ENCODE assay signal across 11 cellular contexts in genomic region chr9:97527626-97528528, GRCh38.
DNase-seq lines count a peak whose midpoint lies in the region; ATAC-seq lines count a peak whose summit lies in the region.
"Had no signal": no experiment of that assay in that cellular context is flagged by ENCODE, and none has a peak within 500 bp of the region (broad histone marks: within the 10 kb centered on the region; RNA-seq: fewer than 3 reads in every experiment).

No MANE protein-coding gene starts in this region.

- H3K36me3 ChIP-seq in NT2/D1 (ENCODE audit: insufficient read depth, insufficient read length, low read length), result no peaks in the 10 kb centered on the region

- H3K27me3 Mint-ChIP-seq in stimulated activated naive B cell treated with anti-CD40 and anti-IgM and Interleukin-4, amounts not matched to agents 10 μg/mL and 1 μg/mL and 100 μg/mL, for 72 hours, result peaks cover 7 to 18% of the 10 kb centered on the region in 2 donors

- no peaks in the 10 kb centered on the region for H3K27me3 ChIP-seq in NT2/D1 (ENCODE audit: insufficient read depth, insufficient read length)

- H3K4me1 ChIP-seq in NT2/D1 (ENCODE audit: insufficient read depth, insufficient read length), result peaks cover 20% of the 10 kb centered on the region

- in situ Hi-C loops in ACHN (cut with HindIII; ENCODE audit: low pct_ligation_motif_present, low pct_unique_long_range_greater_than_20kb, low sequenced_read_pairs), result no loop called here

- ATAC-seq in HG02798 (IDR thresholded peaks at IDR 0.05; ENCODE audit: poor library complexity, unreplicated experiment) (peak; percentile 16), HG03039 (IDR thresholded peaks at IDR 0.05; ENCODE audit: unreplicated experiment) (no peak)
- ATAC-seq in stimulated activated naive B cell treated with anti-CD40 and anti-IgM and Interleukin-4, amounts not matched to agents 10 μg/mL and 1 μg/mL and 100 μg/mL, for 72 hours (replicated peaks), result peak; percentile 22 to 31

- no peaks in the 10 kb centered on the region for H3K9me3 Mint-ChIP-seq in stimulated activated naive B cell treated with anti-CD40 and anti-IgM and Interleukin-4, amounts not matched to agents 10 μg/mL and 1 μg/mL and 100 μg/mL, for 72 hours

- H3K4me3 Mint-ChIP-seq in stimulated activated naive B cell treated with anti-CD40 and anti-IgM and Interleukin-4, amounts not matched to agents 10 μg/mL and 1 μg/mL and 100 μg/mL, for 72 hours, result no peak overlapping the region

- peak overlapping the region; percentile 76 for H3K9ac ChIP-seq in NT2/D1 (ENCODE audit: insufficient read length, low read depth)

- H3K27ac Mint-ChIP-seq in stimulated activated naive B cell treated with anti-CD40 and anti-IgM and Interleukin-4, amounts not matched to agents 10 μg/mL and 1 μg/mL and 100 μg/mL, for 72 hours, result peak overlapping the region; percentile 56

- no peak for DNase-seq in NT2/D1 (ENCODE audit: low read depth, low spot score)
- DNase-seq in left kidney (ENCODE audit: low read depth, low spot score), result peak; percentile 89
- DNase-seq in stimulated activated naive B cell treated with anti-CD40 and anti-IgM and Interleukin-4, amounts not matched to agents 10 μg/mL and 1 μg/mL and 100 μg/mL, for 72 hours, result no peak
- no peak for DNase-seq in NCI-H748 (lab: John Stamatoyannopoulos, UW; ENCODE audit: unreplicated experiment)
- DNase-seq in NCI-H2227 treated with DMSO at 0.1 percent for 48 hours (lab: John Stamatoyannopoulos, UW), result no peak
- DNase-seq in ACHN, result no peak
- DNase-seq: Calu3, KBM-7, NCI-H2081 treated with DMSO at 0.1 percent for 48 hours had no signal

- no peaks in the 10 kb centered on the region for H3K36me3 Mint-ChIP-seq in stimulated activated naive B cell treated with anti-CD40 and anti-IgM and Interleukin-4, amounts not matched to agents 10 μg/mL and 1 μg/mL and 100 μg/mL, for 72 hours

- H3K4me3 ChIP-seq in NT2/D1 (ENCODE audit: insufficient read length, low read depth), result peak overlapping the region; percentile 9

- H3K4me1 Mint-ChIP-seq in stimulated activated naive B cell treated with anti-CD40 and anti-IgM and Interleukin-4, amounts not matched to agents 10 μg/mL and 1 μg/mL and 100 μg/mL, for 72 hours, result peaks cover 0 to 2% of the 10 kb centered on the region in 2 donors

- H3K9me3 ChIP-seq in NT2/D1 (ENCODE audit: insufficient read depth, low read length), result no peaks in the 10 kb centered on the region
